Comparison of ENCODE assay signal across 12 cellular contexts in the genomic region with DNA sequence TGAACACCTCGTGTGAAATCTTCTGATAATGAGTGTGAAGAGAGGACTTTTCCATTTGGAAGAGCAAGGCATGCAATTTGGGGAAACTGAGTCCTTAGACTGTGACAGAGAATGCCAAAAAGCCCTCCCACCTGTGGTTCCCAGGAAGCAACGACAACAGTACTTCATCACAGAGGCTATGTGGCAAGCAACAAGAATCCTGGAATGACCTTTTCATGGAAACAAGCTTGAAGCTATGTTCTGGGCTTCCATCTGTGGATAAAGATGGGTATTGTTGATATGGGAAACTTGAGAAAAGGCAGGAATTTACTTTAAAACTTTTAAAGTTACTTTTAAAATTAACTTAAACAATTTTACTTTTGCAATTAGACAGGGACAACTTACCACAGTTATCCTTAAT.
"Had no signal": no experiment of that assay in that cellular context is flagged by ENCODE, and none has a peak within 500 bp of the region (broad histone marks: within the 10 kb centered on the region; RNA-seq: fewer than 3 reads in every experiment).

No MANE protein-coding gene starts in this region.

- H3K4me3 Mint-ChIP-seq: endodermal cell; naive B cell; nephron; stimulated activated memory B cell treated with anti-CD40 and anti-IgM and Interleukin-4, amounts not matched to agents 10 μg/mL and 1 μg/mL and 100 μg/mL, for 72 hours; stimulated activated naive CD8-positive, alpha-beta T cell treated with anti-CD3 and anti-CD28 coated beads, Interleukin-15, Interleukin-2, amounts not matched to agents 100 ng/mL and 50 ng/mL, for 24 hours had no signal

- H3K4me3 ChIP-seq: heart left ventricle, psoas muscle, right lobe of liver, spleen, tibial artery, upper lobe of right lung, vagina had no signal

- H3K27ac Mint-ChIP-seq: endodermal cell; naive B cell; stimulated activated memory B cell treated with anti-CD40 and anti-IgM and Interleukin-4, amounts not matched to agents 10 μg/mL and 1 μg/mL and 100 μg/mL, for 72 hours; stimulated activated naive CD8-positive, alpha-beta T cell treated with anti-CD3 and anti-CD28 coated beads, Interleukin-15, Interleukin-2, amounts not matched to agents 100 ng/mL and 50 ng/mL, for 24 hours had no signal

- H3K36me3 Mint-ChIP-seq: stimulated activated memory B cell treated with anti-CD40 and anti-IgM and Interleukin-4, amounts not matched to agents 10 μg/mL and 1 μg/mL and 100 μg/mL, for 72 hours had no signal

- H3K9me3 ChIP-seq: psoas muscle, right lobe of liver, tibial artery, upper lobe of right lung, vagina had no signal

- H3K4me1 Mint-ChIP-seq: endodermal cell, nephron had no signal

- DNase-seq: spleen, upper lobe of right lung had no signal

- H3K27me3 ChIP-seq: heart left ventricle, right lobe of liver, tibial artery, upper lobe of right lung, vagina had no signal

- H3K36me3 ChIP-seq: heart left ventricle, right lobe of liver, spleen, tibial artery, upper lobe of right lung, vagina had no signal

- H3K4me1 ChIP-seq: psoas muscle had no signal

- H3K27ac ChIP-seq: heart left ventricle, psoas muscle, right lobe of liver, spleen, tibial artery, upper lobe of right lung, vagina had no signal

- H3K27me3 Mint-ChIP-seq: stimulated activated memory B cell treated with anti-CD40 and anti-IgM and Interleukin-4, amounts not matched to agents 10 μg/mL and 1 μg/mL and 100 μg/mL, for 72 hours had no signal
